Comparison of ENCODE assay signal across 12 cellular contexts in genomic region chr1:52556641-52557360, GRCh38.
"Had no signal": no experiment of that assay in that cellular context is flagged by ENCODE, and none has a peak within 500 bp of the region (broad histone marks: within the 10 kb centered on the region; RNA-seq: fewer than 3 reads in every experiment).

No MANE protein-coding gene starts in this region.

- DNase-seq: brain microvascular endothelial cell; dermis blood vessel endothelial cell; endodermal cell; esophagus squamous epithelium; foreskin fibroblast; head of caudate nucleus; nephron progenitor cell; sigmoid colon; stimulated activated CD4-positive, alpha-beta T cell treated with anti-CD3 and anti-CD28 coated beads, Interleukin-2, amount 100 ng/mL, for 24 hours; stimulated activated naive CD4-positive, alpha-beta T cell; substantia nigra; upper lobe of left lung had no signal

- H3K27ac ChIP-seq: brain microvascular endothelial cell, esophagus squamous epithelium, sigmoid colon, upper lobe of left lung had no signal
